ENCODE assay signal across 10 cellular contexts in genomic region chr1:223715710-223716103, GRCh38. TPM values are rescaled to one million over a fixed set of nuclear protein-coding genes. Genes with fewer than 3 reads are reported as not detected.
DNase-seq lines count a peak whose midpoint lies in the region; ATAC-seq, FAIRE-seq and TF ChIP-seq lines count a peak whose summit lies in the region.
"Had no signal": no experiment of that assay in that cellular context is flagged by ENCODE, and none has a peak within 500 bp of the region (broad histone marks: within the 10 kb centered on the region; RNA-seq: fewer than 3 reads in every experiment).

No MANE protein-coding gene starts in this region.

- peak overlapping the region; percentile 73 for H4K91ac ChIP-seq in IMR-90 (ENCODE audit: insufficient read depth, low read depth, low read length)

- H3K79me1 ChIP-seq in IMR-90 (ENCODE audit: low read depth in 1 of 2, low read length in 2 of 2): peaks cover 17 to 67% of the 10 kb centered on the region in 2 experiments

- H3K27me3 ChIP-seq in IMR-90 (ENCODE audit: control insufficient read depth, insufficient read depth, low read length): no peaks in the 10 kb centered on the region
- no peaks in the 10 kb centered on the region for H3K27me3 ChIP-seq in mammary epithelial cell (ENCODE audit: insufficient read depth, low read length)
- H3K27me3 ChIP-seq in mucosa of rectum (ENCODE audit: control insufficient read depth in 2 of 2, insufficient read depth in 2 of 2, low read length in 2 of 2): no peaks in the 10 kb centered on the region

- H3K14ac ChIP-seq in IMR-90 (replicated peaks; ENCODE audit: low read depth, low read length): peak overlapping the region; percentile 72

- BruUV-seq in IMR-90 (replicated peaks; lab: Mats Ljungman, UMichigan) (no TSS peak), mammary epithelial cell (replicated peaks; lab: Mats Ljungman, UMichigan) (no TSS peak)

- H3K4me3 ChIP-seq in A549 (peak overlapping the region; percentile 88; the same call in 2 of the 3 replicates), IMR-90 (ENCODE audit: insufficient read depth, low read depth, low read length) (peak overlapping the region; percentile 9; the same call in 1 of the 2 replicates), mammary epithelial cell (replicated peaks in 1 of 3; ENCODE audit: insufficient read depth in 1 of 3, low read depth in 2 of 3, low read length in 3 of 3) (peak overlapping the region; percentile 18 to 88 (median 87)), mucosa of rectum (ENCODE audit: low read length in 2 of 2) (peak overlapping the region; percentile 30 to 55)

- intact Hi-C loops in IMR-90 (cut with micrococcal nuclease) (no loop called here), mammary epithelial cell (cut with micrococcal nuclease) (no loop called here)

- H3K36me3 ChIP-seq in IMR-90 (ENCODE audit: control insufficient read depth, insufficient read depth, low read length): peaks cover 28% of the 10 kb centered on the region
- peaks cover 27% of the 10 kb centered on the region for H3K36me3 ChIP-seq in mammary epithelial cell (ENCODE audit: insufficient read depth, low read length)
- H3K36me3 ChIP-seq in mucosa of rectum (ENCODE audit: control insufficient read depth in 2 of 2, insufficient read depth in 2 of 2, low read length in 2 of 2): peaks cover 22 to 25% of the 10 kb centered on the region in 2 donors

- H4K8ac ChIP-seq in IMR-90 (ENCODE audit: low read depth in 2 of 2, low read length in 2 of 2): peak overlapping the region; percentile 41 to 72; a peak in 3 of 4 replicates

- POLR2A ChIA-PET in A549 (lab: Yijun Ruan, JAX): interaction anchor here (2.0 kb wide), 1 partner anchor 15 kb away, joined by 7 read pairs; no protein-coding TSS in a partner anchor
- POLR2A ChIA-PET in IMR-90 (lab: Charles Lee; ENCODE audit: unreplicated experiment): interaction anchor here (1.4 kb wide), 2 partner anchors 9 to 14 kb away, joined by 3 to 9 read pairs; no protein-coding TSS in a partner anchor

- H3K4me2 ChIP-seq in A549 (peak overlapping the region; percentile 88), IMR-90 (ENCODE audit: low read depth, low read length) (peak overlapping the region; percentile 64), mammary epithelial cell (ENCODE audit: insufficient read depth, low read depth, low read length) (peak overlapping the region; percentile 79)

- H2BK15ac ChIP-seq in IMR-90 (ENCODE audit: low read depth, low read length): peak overlapping the region; percentile 65; the same call in 1 of the 3 replicates

- H3K4me1 ChIP-seq in A549: peaks cover 84% of the 10 kb centered on the region
- peaks cover 37% of the 10 kb centered on the region for H3K4me1 ChIP-seq in IMR-90 (ENCODE audit: control insufficient read depth, insufficient read depth, low read length)
- H3K4me1 ChIP-seq in mammary epithelial cell (ENCODE audit: insufficient read depth, low read length): peaks cover 64% of the 10 kb centered on the region
- H3K4me1 ChIP-seq in mucosa of rectum (ENCODE audit: control insufficient read depth in 2 of 2, insufficient read depth in 2 of 2, low read length in 2 of 2): peaks cover 75 to 79% of the 10 kb centered on the region in 2 donors

- no peak for FAIRE-seq in A549 (lab: Jason Lieb, UNC)

- H3K27ac ChIP-seq in A549: peak overlapping the region; percentile 99
- peak overlapping the region; percentile 86 for H3K27ac ChIP-seq in IMR-90 (ENCODE audit: insufficient read depth, low read length)
- H3K27ac ChIP-seq in mammary epithelial cell (ENCODE audit: insufficient read depth, low read depth, low read length): peak overlapping the region; percentile 40
- peak overlapping the region; percentile 50 to 59 for H3K27ac ChIP-seq in mucosa of rectum (ENCODE audit: low read depth in 2 of 2, low read length in 2 of 2)

- in situ Hi-C loops in IMR-90 (cut with MboI; ENCODE audit: low sequenced_read_pairs): no loop called here
- in situ Hi-C loops in mammary epithelial cell (cut with MboI; ENCODE audit: low sequenced_read_pairs in 2 of 2): no loop called here

- H2BK20ac ChIP-seq in IMR-90 (ENCODE audit: low read depth, low read length): peak overlapping the region; percentile 55; the same call in 1 of the 2 replicates

- H3K23ac ChIP-seq in IMR-90 (ENCODE audit: low read depth, low read length): peak overlapping the region; percentile 83; the same call in 1 of the 2 replicates

- peak overlapping the region; percentile 33; the same call in 1 of the 2 replicates for H3K18ac ChIP-seq in IMR-90 (ENCODE audit: low read depth, low read length)

- no peak for DNase-seq in A549 (ENCODE audit: low read depth in 1 of 2, low spot score in 1 of 2)
- DNase-seq in IMR-90: no peak
- no peak for DNase-seq in mammary epithelial cell
- DNase-seq in NCI-H345 treated with DMSO at 0.1 percent for 48 hours (lab: John Stamatoyannopoulos, UW; ENCODE audit: unreplicated experiment): no peak
- DNase-seq in NCI-H1048 (lab: John Stamatoyannopoulos, UW): no peak
- DNase-seq in AG08396 (ENCODE audit: low spot score): no peak
- DNase-seq: Karpas-422 had no signal

- no peak for TF ChIP-seq POLR2A in A549 (IDR thresholded peaks at IDR 0.05; ENCODE audit: low read length)
- TF ChIP-seq POLR2A in IMR-90 (IDR thresholded peaks at IDR 0.05; ENCODE audit: low read depth, low read length): no peak

- peaks cover 12% of the 10 kb centered on the region for H3K9me1 ChIP-seq in IMR-90 (ENCODE audit: insufficient read depth, low read length)

- H2AK9ac ChIP-seq in IMR-90 (replicated peaks; ENCODE audit: low read depth, low read length, poor library complexity): peak overlapping the region; percentile 77

- TF ChIP-seq EP300 in A549 (IDR thresholded peaks at IDR 0.05): no peak

- dilution Hi-C loops in IMR-90 (cut with HindIII; ENCODE audit: low sequenced_read_pairs, unreplicated experiment) (no loop called here), mammary epithelial cell (cut with HindIII; ENCODE audit: low sequenced_read_pairs) (no loop called here)

- 74% methylated on average over 3 of the region's 3 CpGs for WGBS in A549 (ENCODE audit: missing lambda C conversion rate)
- no CpG with 5 or more reads among the region's 3 CpGs for WGBS in IMR-90 (ENCODE audit: extremely low coverage in 2 of 2, insufficient read length in 1 of 2), 2 experiments
- 65% methylated on average over 3 of the region's 3 CpGs for WGBS in mammary epithelial cell (ENCODE audit: low coverage, missing lambda C conversion rate)

- CTCF ChIA-PET in A549 (lab: Yijun Ruan, JAX): interaction anchor here (1.0 to 7.1 kb wide), 3 partner anchors 10 to 96 kb away, joined by 3 to 84 read pairs (median 3); no protein-coding TSS in a partner anchor
- CTCF ChIA-PET in IMR-90 (lab: Yijun Ruan, JAX): interaction anchor here (1.0 to 2.0 kb wide), 2 partner anchors 12 to 33 kb away, joined by 3 to 8 read pairs; no protein-coding TSS in a partner anchor
- CTCF ChIA-PET in mammary epithelial cell (lab: Charles Lee; ENCODE audit: low non-redundant PET): interaction anchor here (0.6 kb wide), 1 partner anchor 19 kb away, joined by 9 read pairs; no protein-coding TSS in a partner anchor

- no peak for TF ChIP-seq RAD21 in A549 (conservative IDR thresholded peaks at IDR 0.05 in 1 of 2, IDR thresholded peaks at IDR 0.05 in 1 of 2)
- TF ChIP-seq RAD21 in IMR-90 (IDR thresholded peaks at IDR 0.05; ENCODE audit: low read length): no peak

- peak overlapping the region; percentile 55 for H3K9ac ChIP-seq in IMR-90 (ENCODE audit: low read depth, low read length)
- no peak overlapping the region for H3K9ac ChIP-seq in mammary epithelial cell (ENCODE audit: insufficient read depth, low read length)
- H3K9ac ChIP-seq in mucosa of rectum (ENCODE audit: low read depth in 1 of 2, low read length in 2 of 2): peak overlapping the region; percentile 28 to 99

- peak overlapping the region; percentile 72 for H3K56ac ChIP-seq in IMR-90 (ENCODE audit: extremely low read depth, insufficient read depth, low read length)

- H4K5ac ChIP-seq in IMR-90 (ENCODE audit: low read depth, low read length): peak overlapping the region; percentile 36; the same call in 1 of the 2 replicates

- ATAC-seq in A549 (no peak), IMR-90 (ENCODE audit: low read depth) (no peak), HG03045 (IDR thresholded peaks at IDR 0.05; ENCODE audit: unreplicated experiment) (no peak)

- H3K79me2 ChIP-seq in mammary epithelial cell (ENCODE audit: insufficient read depth, low read length): peaks cover 91% of the 10 kb centered on the region

- H4K20me1 ChIP-seq in IMR-90 (ENCODE audit: insufficient read depth, low read length) (peaks cover 43% of the 10 kb centered on the region), mammary epithelial cell (ENCODE audit: insufficient read depth, low read length) (no peaks in the 10 kb centered on the region)

- H3K4ac ChIP-seq in IMR-90 (ENCODE audit: low read depth, low read length): peak overlapping the region; percentile 84

- TF ChIP-seq CTCF in A549 (IDR thresholded peaks at IDR 0.05) (no peak), IMR-90 (conservative IDR thresholded peaks at IDR 0.05; ENCODE audit: low read depth, low read length) (no peak), mammary epithelial cell (conservative IDR thresholded peaks at IDR 0.05 in 1 of 2, IDR thresholded peaks at IDR 0.05 in 1 of 2; ENCODE audit: extremely low read depth in 1 of 2, insufficient read depth in 1 of 2, low read depth in 1 of 2, low read length in 2 of 2) (no peak)

- H2BK5ac ChIP-seq in IMR-90 (ENCODE audit: low read depth, low read length, poor library complexity, severe bottlenecking): peak overlapping the region; percentile 80

- no peak overlapping the region for H2AFZ ChIP-seq in IMR-90 (replicated peaks; ENCODE audit: low read length, poor library complexity)
- no peak overlapping the region for H2AFZ ChIP-seq in mammary epithelial cell (ENCODE audit: low read depth, low read length)

- H2AK5ac ChIP-seq in IMR-90 (ENCODE audit: low read depth, low read length): peak overlapping the region; percentile 96; the same call in 1 of the 2 replicates

- no peaks in the 10 kb centered on the region for H3K9me3 ChIP-seq in A549
- H3K9me3 ChIP-seq in IMR-90 (ENCODE audit: control insufficient read depth, insufficient read depth, low read length): no peaks in the 10 kb centered on the region
- H3K9me3 ChIP-seq in mammary epithelial cell (replicated peaks; ENCODE audit: insufficient read depth, low read length): no peaks in the 10 kb centered on the region
- H3K9me3 ChIP-seq in mucosa of rectum (ENCODE audit: control insufficient read depth in 2 of 2, low read length in 2 of 2): no peaks in the 10 kb centered on the region

- H2BK120ac ChIP-seq in IMR-90 (ENCODE audit: low read depth, low read length): peak overlapping the region; percentile 69

RNA-seq across cellular contexts. Expression of gene CAPN2, which starts 3.4 kb away (rescaled TPM):
- polyA plus RNA-seq in A549 (2011; rRNA removed): 199 and 217 TPM in 2 replicates
- 132 and 138 TPM in 2 replicates for polyA plus RNA-seq in A549 (2012; cell fraction: cytosol; rRNA removed)
- polyA plus RNA-seq in A549 (2012; cell fraction: nucleus; rRNA removed): 115 and 134 TPM in 2 replicates
- polyA plus RNA-seq in A549 (2017; fragmentation: RNase III; extraction: RNeasy Plus Mini Kit Qiagen cat#74134 plus additional on column Dnase treatment): 285 to 327 TPM (median 300 TPM) in 3 replicates
- polyA minus RNA-seq in A549 (2011; rRNA and poly(A)+ RNA removed): 153 and 163 TPM in 2 replicates
- total RNA-seq in IMR-90 (2012; rRNA removed): 430 and 460 TPM in 2 replicates
- 333 and 339 TPM in 2 replicates for polyA plus RNA-seq in IMR-90 (2012; rRNA removed)
- polyA plus RNA-seq in IMR-90 (2012; cell fraction: cytosol; rRNA removed): 193 and 197 TPM in 2 replicates
- 292 and 717 TPM in 2 replicates for polyA plus RNA-seq in IMR-90 (2012; cell fraction: nucleus; rRNA removed; ENCODE audit: low replicate concordance)
- 100 to 1,000 TPM; 270 to 454 TPM for total RNA-seq in mammary epithelial cell
- polyA plus RNA-seq in mammary epithelial cell: 234 TPM
- 517 TPM for polyA minus RNA-seq in mammary epithelial cell

RNA-seq across cellular contexts. Expression of gene CAPN8, which starts 50.2 kb away (rescaled TPM):
- 1.5 and 2.4 TPM in 2 replicates for polyA plus RNA-seq in A549 (2011; rRNA removed)
- 0.13 and 0.25 TPM in 2 replicates for polyA plus RNA-seq in A549 (2012; cell fraction: cytosol; rRNA removed)
- polyA plus RNA-seq in A549 (2012; cell fraction: nucleus; rRNA removed): 1.5 and 2.3 TPM in 2 replicates
- polyA plus RNA-seq in A549 (2017; fragmentation: RNase III; extraction: RNeasy Plus Mini Kit Qiagen cat#74134 plus additional on column Dnase treatment): 0.20 to 0.51 TPM (median 0.39 TPM) in 3 replicates
- polyA minus RNA-seq in A549 (2011; rRNA and poly(A)+ RNA removed): 0.87 and 1.5 TPM in 2 replicates
- total RNA-seq in IMR-90 (2012; rRNA removed): not detected in 2 replicates
- polyA plus RNA-seq in IMR-90 (2012; rRNA removed): not detected in 2 replicates
- not detected in 2 replicates for polyA plus RNA-seq in IMR-90 (2012; cell fraction: cytosol; rRNA removed)
- polyA plus RNA-seq in IMR-90 (2012; cell fraction: nucleus; rRNA removed; ENCODE audit: low replicate concordance): 0.08 TPM in 1 of 2 replicates, not detected in the other
- total RNA-seq in mammary epithelial cell: 1 to 10 TPM; 5.2 to 9.5 TPM
- 4.5 TPM for polyA plus RNA-seq in mammary epithelial cell
- 0.78 TPM for polyA minus RNA-seq in mammary epithelial cell
- polyA plus RNA-seq: neural cell had no signal

Comparison
In these comparisons a context has a peak if more than half of its experiments do, and no peak if none do; other contexts are left out.
1. H3K27ac ChIP-seq: peak in every context shown above with its lines; median percentile 99 in A549; 86 in IMR-90; 54 in mucosa of rectum; 40 in mammary epithelial cell.
2. H3K4me3 ChIP-seq: peak in every context shown above with its lines; median percentile 88 in A549; 87 in mammary epithelial cell; 42 in mucosa of rectum; 9 in IMR-90.